Comparison of ENCODE assay signal across 16 cellular contexts in genomic region chr12:45220366-45220931, GRCh38. TPM values are rescaled to one million over a fixed set of nuclear protein-coding genes. Genes with fewer than 3 reads are reported as not detected.
DNase-seq lines count a peak whose midpoint lies in the region; ATAC-seq, FAIRE-seq and TF ChIP-seq lines count a peak whose summit lies in the region.
"Had no signal": no experiment of that assay in that cellular context is flagged by ENCODE, and none has a peak within 500 bp of the region (broad histone marks: within the 10 kb centered on the region; RNA-seq: fewer than 3 reads in every experiment).

No MANE protein-coding gene starts in this region.

- SMC1A ChIA-PET in GM12878 (lab: Charles Lee; ENCODE audit: uncharacterized antibody, unreplicated experiment), result interaction anchor here (0.9 to 2.3 kb wide), 5 partner anchors 10 to 168 kb away, joined by 3 to 6 read pairs (median 3); no protein-coding TSS in a partner anchor

- no peak overlapping the region for H3K14ac ChIP-seq in IMR-90 (replicated peaks; ENCODE audit: low read depth, low read length)

- no peak overlapping the region for H2BK20ac ChIP-seq in IMR-90 (ENCODE audit: low read depth, low read length)

- no peaks in the 10 kb centered on the region for H3K9me3 ChIP-seq in IMR-90 (ENCODE audit: control insufficient read depth, insufficient read depth, low read length)
- H3K9me3 ChIP-seq in GM12878 (replicated peaks; ENCODE audit: control insufficient read depth, insufficient read depth, low read length), result no peaks in the 10 kb centered on the region
- no peaks in the 10 kb centered on the region for H3K9me3 ChIP-seq in iPS-20b (ENCODE audit: insufficient read depth, low read depth, low read length)
- no peaks in the 10 kb centered on the region for H3K9me3 ChIP-seq in subcutaneous abdominal adipose tissue (ENCODE audit: control insufficient read depth in 5 of 5, low read length in 5 of 5)
- H3K9me3 ChIP-seq: SK-N-SH, upper lobe of right lung had no signal

- H3K9me1 ChIP-seq in IMR-90 (ENCODE audit: insufficient read depth, low read length), result peaks cover 6% of the 10 kb centered on the region; the same call in 1 of the 2 replicates

- H4K8ac ChIP-seq in IMR-90 (ENCODE audit: low read depth in 2 of 2, low read length in 2 of 2), result no peak overlapping the region

- no peak for DNase-seq in IMR-90
- DNase-seq in GM12878 (ENCODE audit: low read depth, low spot score), result no peak
- DNase-seq in NCI-H2029 (lab: John Stamatoyannopoulos, UW), result no peak
- DNase-seq in LoVo (ENCODE audit: low spot score), result no peak
- DNase-seq: activated naive CD4-positive, alpha-beta T cell treated with anti-CD3 and anti-CD28 coated beads, Interleukin-2, amount 10 ng/mL, durations not matched to agents 7 days and 5 days; activated T-cell treated with anti-CD3 and anti-CD28 coated beads for 4 hours; C1 segment of cervical spinal cord; hippocampal formation; NCI-H1092 treated with DMSO at 0.1 percent for 48 hours; SK-N-SH; upper lobe of right lung had no signal

- H4K5ac ChIP-seq in IMR-90 (ENCODE audit: low read depth, low read length), result no peak overlapping the region

- H3K79me1 ChIP-seq in IMR-90 (ENCODE audit: low read depth in 1 of 2, low read length in 2 of 2), result peaks cover 13 to 56% of the 10 kb centered on the region in 2 experiments

- ATAC-seq in IMR-90 (ENCODE audit: low read depth) (no peak), GM12878 (no peak), GM21447 (IDR thresholded peaks at IDR 0.05; ENCODE audit: unreplicated experiment) (no peak), HG03175 (IDR thresholded peaks at IDR 0.05; ENCODE audit: unreplicated experiment) (no peak)
- ATAC-seq: stimulated activated memory B cell treated with anti-CD40 and anti-IgM and Interleukin-4, amounts not matched to agents 10 μg/mL and 1 μg/mL and 100 μg/mL, for 72 hours; upper lobe of right lung had no signal

- H3K27ac ChIP-seq in IMR-90 (ENCODE audit: insufficient read depth, low read length) (no peak overlapping the region), GM12878 (ENCODE audit: control insufficient read depth, insufficient read depth) (no peak overlapping the region), iPS-20b (ENCODE audit: low read length) (no peak overlapping the region), subcutaneous abdominal adipose tissue (ENCODE audit: low read depth, low read length) (peak overlapping the region; percentile 100)

- no peak for FAIRE-seq in GM12878 (lab: Jason Lieb, UNC)

- POLR2A ChIA-PET in IMR-90 (lab: Charles Lee; ENCODE audit: unreplicated experiment), result no interaction called here
- POLR2A ChIA-PET in GM12878 (lab: Charles Lee), result interaction anchor here (1.9 kb wide), 1 partner anchor 9 kb away, joined by 8 read pairs; no protein-coding TSS in a partner anchor

- no peak overlapping the region for H2AK9ac ChIP-seq in IMR-90 (replicated peaks; ENCODE audit: low read depth, low read length, poor library complexity)

- H2BK120ac ChIP-seq in IMR-90 (ENCODE audit: low read depth, low read length), result no peak overlapping the region

- H3K4me2 ChIP-seq in IMR-90 (ENCODE audit: low read depth, low read length), result no peak overlapping the region
- H3K4me2 ChIP-seq in GM12878 (ENCODE audit: control insufficient read depth, insufficient read depth), result peak overlapping the region; percentile 47; the same call in 1 of the 2 replicates
- H3K4me2 ChIP-seq: SK-N-SH had no signal

- no peak for TF ChIP-seq CTCF in IMR-90 (conservative IDR thresholded peaks at IDR 0.05; ENCODE audit: low read depth, low read length)
- no peak for TF ChIP-seq CTCF in GM12878 (IDR thresholded peaks at IDR 0.05 in 2 of 3, conservative IDR thresholded peaks at IDR 0.05 in 1 of 3; ENCODE audit: control insufficient read depth in 2 of 3, extremely low read depth in 1 of 3, insufficient read depth in 1 of 3, low read depth in 3 of 3, low read length in 3 of 3)

- H2AK5ac ChIP-seq in IMR-90 (ENCODE audit: low read depth, low read length), result no peak overlapping the region

- CTCF ChIA-PET in IMR-90 (lab: Yijun Ruan, JAX) (no interaction called here), GM12878 (lab: Yijun Ruan, JAX) (interaction anchor here (0.6 to 1.6 kb wide), 4 partner anchors 9 to 325 kb away, joined by 3 to 7 read pairs (median 3); no protein-coding TSS in a partner anchor)

- H2BK15ac ChIP-seq in IMR-90 (ENCODE audit: low read depth, low read length), result no peak overlapping the region

- H2AFZ ChIP-seq in IMR-90 (replicated peaks; ENCODE audit: low read length, poor library complexity), result no peak overlapping the region
- no peak overlapping the region for H2AFZ ChIP-seq in GM12878 (ENCODE audit: control insufficient read depth, low read depth, low read length)

- H3K27me3 ChIP-seq in IMR-90 (ENCODE audit: control insufficient read depth, insufficient read depth, low read length) (no peaks in the 10 kb centered on the region), GM12878 (replicated peaks in 1 of 2; ENCODE audit: control insufficient read depth in 2 of 2, insufficient read depth in 2 of 2, low read length in 1 of 2) (no peaks in the 10 kb centered on the region), iPS-20b (ENCODE audit: insufficient read depth, low read length) (no peaks in the 10 kb centered on the region), subcutaneous abdominal adipose tissue (ENCODE audit: control insufficient read depth in 5 of 5, insufficient read depth in 4 of 5, low read length in 5 of 5) (no peaks in the 10 kb centered on the region)
- H3K27me3 ChIP-seq: upper lobe of right lung had no signal

- BruUV-seq in IMR-90 (replicated peaks; lab: Mats Ljungman, UMichigan), result no TSS peak
- BruUV-seq in GM12878 (replicated peaks; lab: Mats Ljungman, UMichigan), result no TSS peak

- H3K23ac ChIP-seq in IMR-90 (ENCODE audit: low read depth, low read length), result no peak overlapping the region

- no peaks in the 10 kb centered on the region for H3K36me3 ChIP-seq in IMR-90 (ENCODE audit: control insufficient read depth, insufficient read depth, low read length)
- H3K36me3 ChIP-seq in GM12878 (ENCODE audit: control insufficient read depth in 2 of 2, insufficient read depth in 2 of 2, low read length in 1 of 2), result no peaks in the 10 kb centered on the region
- no peaks in the 10 kb centered on the region for H3K36me3 ChIP-seq in iPS-20b (ENCODE audit: insufficient read depth, low read depth, low read length)
- H3K36me3 ChIP-seq in subcutaneous abdominal adipose tissue (ENCODE audit: control insufficient read depth in 5 of 5, insufficient read depth in 5 of 5, low read length in 5 of 5), result peaks cover 0 to 2% (median 0%) of the 10 kb centered on the region in 5 donors
- H3K36me3 ChIP-seq: upper lobe of right lung had no signal

- TF ChIP-seq POLR2A in IMR-90 (IDR thresholded peaks at IDR 0.05; ENCODE audit: low read depth, low read length), result no peak
- TF ChIP-seq POLR2A in GM12878 (IDR thresholded peaks at IDR 0.05; ENCODE audit: low read depth, low read length), result no peak

- intact Hi-C loops in IMR-90 (cut with micrococcal nuclease), result no loop called here
- intact Hi-C loops in GM12878 (cut with micrococcal nuclease; ENCODE audit: unreplicated experiment), result no loop called here

- H4K20me1 ChIP-seq in IMR-90 (ENCODE audit: insufficient read depth, low read length) (peaks cover 33% of the 10 kb centered on the region; the same call in 1 of the 2 replicates), GM12878 (ENCODE audit: control insufficient read depth, insufficient read depth) (no peaks in the 10 kb centered on the region)

- TF ChIP-seq RAD21 in IMR-90 (IDR thresholded peaks at IDR 0.05; ENCODE audit: low read length) (no peak), GM12878 (IDR thresholded peaks at IDR 0.05; ENCODE audit: insufficient read depth, low read depth, low read length) (no peak)

- H3K9ac ChIP-seq in IMR-90 (ENCODE audit: low read depth, low read length) (no peak overlapping the region), GM12878 (ENCODE audit: control insufficient read depth, insufficient read depth, low read length) (no peak overlapping the region), iPS-20b (ENCODE audit: low read depth, low read length) (no peak overlapping the region), subcutaneous abdominal adipose tissue (ENCODE audit: low read length in 5 of 5) (peak overlapping the region in 1 of 5 donors; percentile 6)
- H3K9ac ChIP-seq: SK-N-SH had no signal

- TF ChIP-seq EP300 in GM12878 (IDR thresholded peaks at IDR 0.05; ENCODE audit: borderline replicate concordance in 1 of 2, control insufficient read depth in 1 of 2, low read depth in 2 of 2, low read length in 2 of 2), result no peak

- H3K56ac ChIP-seq in IMR-90 (ENCODE audit: extremely low read depth, insufficient read depth, low read length), result no peak overlapping the region

- H3K4ac ChIP-seq in IMR-90 (ENCODE audit: low read depth, low read length), result no peak overlapping the region

- H3K4me1 ChIP-seq in IMR-90 (ENCODE audit: control insufficient read depth, insufficient read depth, low read length), result peaks cover 9% of the 10 kb centered on the region
- peaks cover 15% of the 10 kb centered on the region for H3K4me1 ChIP-seq in GM12878 (ENCODE audit: control insufficient read depth, insufficient read depth, low read length)
- peaks cover 28% of the 10 kb centered on the region for H3K4me1 ChIP-seq in iPS-20b (ENCODE audit: insufficient read depth, low read length)
- H3K4me1 ChIP-seq in subcutaneous abdominal adipose tissue (ENCODE audit: control insufficient read depth in 5 of 5, insufficient read depth in 5 of 5, low read length in 5 of 5), result peaks cover 5 to 58% (median 46%) of the 10 kb centered on the region in 5 donors

- H2BK5ac ChIP-seq in IMR-90 (ENCODE audit: low read depth, low read length, poor library complexity, severe bottlenecking), result no peak overlapping the region

- H3K79me2 ChIP-seq in GM12878 (ENCODE audit: control insufficient read depth, insufficient read depth, low read length), result peaks cover 90% of the 10 kb centered on the region

- dilution Hi-C loops in IMR-90 (cut with HindIII; ENCODE audit: low sequenced_read_pairs, unreplicated experiment), result no loop called here

- no peak overlapping the region for H4K91ac ChIP-seq in IMR-90 (ENCODE audit: insufficient read depth, low read depth, low read length)

- in situ Hi-C loops in IMR-90 (cut with MboI; ENCODE audit: low sequenced_read_pairs), result no loop called here
- in situ Hi-C loops in GM12878 (cut with MboI), result no loop called here

- H3K18ac ChIP-seq in IMR-90 (ENCODE audit: low read depth, low read length), result no peak overlapping the region

- RAD21 ChIA-PET in GM12878 (lab: Charles Lee; ENCODE audit: unreplicated experiment), result interaction anchor here (1.7 kb wide), 1 partner anchor 9 kb away, joined by 5 read pairs; no protein-coding TSS in a partner anchor

- H3K4me3 ChIP-seq in IMR-90 (ENCODE audit: insufficient read depth, low read depth, low read length), result no peak overlapping the region
- peak overlapping the region; percentile 99; the same call in 1 of the 2 replicates for H3K4me3 ChIP-seq in GM12878
- peak overlapping the region; percentile 17; the same call in 1 of the 2 replicates for H3K4me3 ChIP-seq in iPS-20b (ENCODE audit: low read length)
- peak overlapping the region in 1 of 5 donors; percentile 3 for H3K4me3 ChIP-seq in subcutaneous abdominal adipose tissue (ENCODE audit: low read depth in 1 of 5, low read length in 5 of 5)
- H3K4me3 ChIP-seq: upper lobe of right lung had no signal

RNA-seq across cellular contexts. Expression of gene ANO6, which starts 4.6 kb away (rescaled TPM):
- total RNA-seq in IMR-90 (2012; rRNA removed), result 41.0 and 46.7 TPM in 2 replicates
- 18.1 and 21.6 TPM in 2 replicates for polyA plus RNA-seq in IMR-90 (2012; rRNA removed)
- polyA plus RNA-seq in IMR-90 (2012; cell fraction: cytosol; rRNA removed), result 6.1 and 6.7 TPM in 2 replicates
- 2.8 and 17.3 TPM in 2 replicates for polyA plus RNA-seq in IMR-90 (2012; cell fraction: nucleus; rRNA removed; ENCODE audit: low replicate concordance)
- 79.6 and 85.6 TPM in 2 replicates for total RNA-seq in GM12878 (2013; cell fraction: nucleolus; rRNA removed)
- 26.9 and 28.5 TPM in 2 replicates for total RNA-seq in GM12878 (2014; rRNA removed)
- total RNA-seq in GM12878 (2014; rRNA removed; fragmentation: Illumina TruSeq; extraction: Trizol), result 30.3 and 32.3 TPM in 2 replicates
- 25.3 and 26.8 TPM in 2 replicates for total RNA-seq in GM12878 (2021)
- 11.7 TPM for polyA plus RNA-seq in GM12878 (2011; ENCODE audit: low read depth)
- 30.3 and 41.6 TPM in 2 replicates for polyA plus RNA-seq in GM12878 (2011; rRNA removed)
- 16.8 and 21.9 TPM in 2 replicates for polyA plus RNA-seq in GM12878 (2011; cell fraction: cytosol; rRNA removed)
- polyA plus RNA-seq in GM12878 (2011; cell fraction: nucleus; rRNA removed), result 18.3 and 20.8 TPM in 2 replicates
- polyA plus RNA-seq in GM12878 (2012), result 15.4 and 22.1 TPM in 2 replicates
- 27.6 and 35.8 TPM in 2 replicates for polyA plus RNA-seq in GM12878 (2014; fragmentation: Illumina TruSeq; extraction: Trizol)
- polyA plus RNA-seq in GM12878 (2014; fragmentation: Nextera tagmentation; extraction: Ambion mirVana), result 1 to 10 TPM; 4.6 to 5.6 TPM
- 14.8 and 18.2 TPM in 2 replicates for polyA plus RNA-seq in GM12878 (2014; rRNA removed)
- 10 to 100 TPM; 23.4 to 25.2 TPM for polyA plus RNA-seq in GM12878 (2016; fragmentation: Nextera tagmentation; extraction: Ambion mirVana)
- 45.6 and 46.3 TPM in 2 replicates for polyA minus RNA-seq in GM12878 (2011; rRNA and poly(A)+ RNA removed)
- 14.7 and 15.4 TPM in 2 replicates for polyA minus RNA-seq in GM12878 (2011; cell fraction: cytosol; rRNA and poly(A)+ RNA removed)
- 28.4 and 38.5 TPM in 2 replicates for polyA minus RNA-seq in GM12878 (2011; cell fraction: nucleus; rRNA and poly(A)+ RNA removed)
